Comparison of ENCODE assay signal across 10 cellular contexts in the genomic region with DNA sequence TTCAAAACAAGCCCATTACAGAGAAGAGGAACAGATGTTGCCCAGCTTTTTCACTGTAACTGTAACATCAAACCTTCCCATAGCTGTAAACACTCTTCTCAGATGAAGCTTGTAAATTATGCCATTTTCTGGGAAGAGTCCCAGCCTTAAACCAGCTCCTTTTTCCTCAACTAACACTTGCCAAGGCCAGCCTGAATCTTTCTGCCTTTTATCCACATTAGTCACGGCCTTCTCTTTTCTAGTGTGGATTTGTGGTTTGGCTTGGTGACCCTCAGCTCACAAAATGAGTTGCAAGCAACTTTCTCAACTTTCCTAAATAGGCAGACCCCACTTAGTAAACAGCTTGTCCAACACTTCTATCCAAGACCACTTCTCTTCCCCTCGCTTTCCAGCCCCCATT.
DNase-seq lines count a peak whose midpoint lies in the region; ATAC-seq, FAIRE-seq and TF ChIP-seq lines count a peak whose summit lies in the region.
"Had no signal": no experiment of that assay in that cellular context is flagged by ENCODE, and none has a peak within 500 bp of the region (broad histone marks: within the 10 kb centered on the region; RNA-seq: fewer than 3 reads in every experiment).

No MANE protein-coding gene starts in this region.

- H3K27me3 ChIP-seq in mammary epithelial cell (ENCODE audit: insufficient read depth, low read length) = no peaks in the 10 kb centered on the region
- no peaks in the 10 kb centered on the region for H3K27me3 ChIP-seq in GM12878 (replicated peaks in 1 of 2; ENCODE audit: control insufficient read depth in 2 of 2, insufficient read depth in 2 of 2, low read length in 1 of 2)
- no peaks in the 10 kb centered on the region for H3K27me3 ChIP-seq in upper lobe of right lung
- H3K27me3 ChIP-seq: BLaER1 had no signal

- CTCF ChIA-PET in MCF 10A (lab: Yijun Ruan, JAX) = interaction anchor here (0.5 to 1.6 kb wide), 4 partner anchors 153 to 291 kb away, joined by 3 to 5 read pairs (median 4); no protein-coding TSS in a partner anchor
- CTCF ChIA-PET in mammary epithelial cell (lab: Charles Lee; ENCODE audit: low non-redundant PET) = interaction anchor here (0.6 kb wide), 1 partner anchor 383 kb away, joined by 11 read pairs; no protein-coding TSS in a partner anchor
- CTCF ChIA-PET in GM12878 (lab: Yijun Ruan, JAX) = interaction anchor here (1.3 to 9.2 kb wide), 8 partner anchors 14 to 291 kb away, joined by 4 to 59 read pairs (median 10); a partner anchor contains a TSS

- intact Hi-C loops in MCF 10A (cut with micrococcal nuclease) = no loop called here
- intact Hi-C loops in mammary epithelial cell (cut with micrococcal nuclease) = no loop called here
- intact Hi-C loops in GM12878 (cut with micrococcal nuclease; ENCODE audit: unreplicated experiment) = loop anchor here (5.0 kb wide), 1 partner anchor 288 kb away; no protein-coding TSS in a partner anchor
- intact Hi-C loops in upper lobe of right lung (cut with DNase I) = no loop called here

- dilution Hi-C loops in mammary epithelial cell (cut with HindIII; ENCODE audit: low sequenced_read_pairs) = no loop called here

- H3K4me3 ChIP-seq in mammary epithelial cell (replicated peaks in 1 of 3; ENCODE audit: insufficient read depth in 1 of 3, low read depth in 2 of 3, low read length in 3 of 3) (no peak overlapping the region), GM12878 (no peak overlapping the region), upper lobe of right lung (no peak overlapping the region)
- H3K4me3 ChIP-seq: BLaER1 had no signal

- H3K4me1 ChIP-seq in mammary epithelial cell (ENCODE audit: insufficient read depth, low read length) (no peaks in the 10 kb centered on the region), GM12878 (ENCODE audit: control insufficient read depth, insufficient read depth, low read length) (peaks cover 59% of the 10 kb centered on the region), upper lobe of right lung (peaks cover 59% of the 10 kb centered on the region)

- DNase-seq in MCF 10A (ENCODE audit: unreplicated experiment) (peak; percentile 25), mammary epithelial cell (no peak), GM12878 (ENCODE audit: low read depth, low spot score) (no peak), medulla oblongata (ENCODE audit: extremely low spot score) (peak; percentile 30), upper lobe of right lung (no peak), NK-92 (lab: John Stamatoyannopoulos, UW; ENCODE audit: unreplicated experiment) (no peak), NCI-H2227 (lab: John Stamatoyannopoulos, UW; ENCODE audit: unreplicated experiment) (no peak), activated gamma-delta T cell (lab: John Stamatoyannopoulos, UW) (no peak)

- H2AFZ ChIP-seq in mammary epithelial cell (ENCODE audit: low read depth, low read length) (no peak overlapping the region), GM12878 (ENCODE audit: control insufficient read depth, low read depth, low read length) (no peak overlapping the region)

- no peaks in the 10 kb centered on the region for H4K20me1 ChIP-seq in mammary epithelial cell (ENCODE audit: insufficient read depth, low read length)
- no peaks in the 10 kb centered on the region for H4K20me1 ChIP-seq in GM12878 (ENCODE audit: control insufficient read depth, insufficient read depth)
- H4K20me1 ChIP-seq: BLaER1 had no signal

- H3K4me2 ChIP-seq in mammary epithelial cell (ENCODE audit: insufficient read depth, low read depth, low read length) = no peak overlapping the region
- H3K4me2 ChIP-seq in GM12878 (ENCODE audit: control insufficient read depth, insufficient read depth) = no peak overlapping the region; the same call in 1 of the 2 replicates

- peak overlapping the region; percentile 49 for H3K27ac Mint-ChIP-seq in MCF 10A (ENCODE audit: low read depth, unreplicated experiment)

- TF ChIP-seq CTCF in MCF 10A (IDR thresholded peaks at IDR 0.05; ENCODE audit: unreplicated experiment) (no peak), mammary epithelial cell (conservative IDR thresholded peaks at IDR 0.05 in 1 of 2, IDR thresholded peaks at IDR 0.05 in 1 of 2; ENCODE audit: extremely low read depth in 1 of 2, insufficient read depth in 1 of 2, low read depth in 1 of 2, low read length in 2 of 2) (no peak), GM12878 (IDR thresholded peaks at IDR 0.05 in 2 of 3, conservative IDR thresholded peaks at IDR 0.05 in 1 of 3; ENCODE audit: control insufficient read depth in 2 of 3, extremely low read depth in 1 of 3, insufficient read depth in 1 of 3, low read depth in 3 of 3, low read length in 3 of 3) (no peak), upper lobe of right lung (IDR thresholded peaks at IDR 0.05) (no peak)

- H3K27me3 Mint-ChIP-seq in MCF 10A (ENCODE audit: insufficient read depth, unreplicated experiment) = no peaks in the 10 kb centered on the region

- no peak overlapping the region for H3K4me3 Mint-ChIP-seq in MCF 10A (ENCODE audit: unreplicated experiment)

- peaks cover 10% of the 10 kb centered on the region for H3K36me3 Mint-ChIP-seq in MCF 10A (ENCODE audit: insufficient read depth, unreplicated experiment)

- H3K36me3 ChIP-seq in mammary epithelial cell (ENCODE audit: insufficient read depth, low read length) = no peaks in the 10 kb centered on the region
- H3K36me3 ChIP-seq in GM12878 (ENCODE audit: control insufficient read depth in 2 of 2, insufficient read depth in 2 of 2, low read length in 1 of 2) = peaks cover 0 to 4% of the 10 kb centered on the region in 2 experiments; a peak in 2 of 4 replicates
- no peaks in the 10 kb centered on the region for H3K36me3 ChIP-seq in upper lobe of right lung
- H3K36me3 ChIP-seq: BLaER1 had no signal

- in situ Hi-C loops in mammary epithelial cell (cut with MboI; ENCODE audit: low sequenced_read_pairs in 2 of 2) (no loop called here), GM12878 (cut with MboI) (loop anchor here (5.0 kb wide), 1 partner anchor 88 kb away; a partner anchor contains a TSS)

- 86% methylated on average over 2 of the region's 2 CpGs for WGBS in mammary epithelial cell (ENCODE audit: low coverage, missing lambda C conversion rate)
- 54% methylated on average over 2 of the region's 2 CpGs for WGBS in GM12878 (ENCODE audit: insufficient coverage, insufficient replicate concordance, low lambda C conversion rate, missing lambda C conversion rate)

- TF ChIP-seq POLR2A in GM12878 (IDR thresholded peaks at IDR 0.05; ENCODE audit: low read depth, low read length) = no peak

- TF ChIP-seq RAD21 in GM12878 (IDR thresholded peaks at IDR 0.05; ENCODE audit: insufficient read depth, low read depth, low read length) = no peak

- H3K4me1 Mint-ChIP-seq in MCF 10A (ENCODE audit: insufficient read depth, unreplicated experiment) = peaks cover 11% of the 10 kb centered on the region

- H3K9me3 ChIP-seq in mammary epithelial cell (replicated peaks; ENCODE audit: insufficient read depth, low read length) = no peaks in the 10 kb centered on the region
- no peaks in the 10 kb centered on the region; the same call in 2 of the 3 replicates for H3K9me3 ChIP-seq in GM12878 (replicated peaks; ENCODE audit: control insufficient read depth, insufficient read depth, low read length)
- H3K9me3 ChIP-seq in upper lobe of right lung = no peaks in the 10 kb centered on the region
- H3K9me3 ChIP-seq: BLaER1 had no signal

- BruUV-seq in MCF 10A (replicated peaks; lab: Mats Ljungman, UMichigan) (no TSS peak), mammary epithelial cell (replicated peaks; lab: Mats Ljungman, UMichigan) (no TSS peak), GM12878 (replicated peaks; lab: Mats Ljungman, UMichigan) (TSS peak; percentile 37)

- TF ChIP-seq EP300 in GM12878 (IDR thresholded peaks at IDR 0.05; ENCODE audit: borderline replicate concordance in 1 of 2, control insufficient read depth in 1 of 2, low read depth in 2 of 2, low read length in 2 of 2) = no peak

- H3K9me3 Mint-ChIP-seq in MCF 10A (ENCODE audit: unreplicated experiment) = no peaks in the 10 kb centered on the region

- H3K9ac ChIP-seq in mammary epithelial cell (ENCODE audit: insufficient read depth, low read length) = no peak overlapping the region
- H3K9ac ChIP-seq in GM12878 (ENCODE audit: control insufficient read depth, insufficient read depth, low read length) = peak overlapping the region; percentile 26; the same call in 1 of the 2 replicates
- H3K9ac ChIP-seq: BLaER1 had no signal

- H3K27ac ChIP-seq in mammary epithelial cell (ENCODE audit: insufficient read depth, low read depth, low read length) = no peak overlapping the region
- peak overlapping the region; percentile 70 for H3K27ac ChIP-seq in GM12878 (ENCODE audit: control insufficient read depth, insufficient read depth)
- peak overlapping the region; percentile 56 for H3K27ac ChIP-seq in upper lobe of right lung
- H3K27ac ChIP-seq: BLaER1 had no signal

- POLR2A ChIA-PET in MCF 10A (lab: Yijun Ruan, JAX) = no interaction called here
- POLR2A ChIA-PET in GM12878 (lab: Charles Lee) = interaction anchor here (0.7 to 8.0 kb wide), 10 partner anchors 12 to 683 kb away, joined by 3 to 86 read pairs (median 4); a partner anchor contains a TSS

- no peak for FAIRE-seq in GM12878 (lab: Jason Lieb, UNC)
- FAIRE-seq: HTR-8/SVneo had no signal

- RAD21 ChIA-PET in GM12878 (lab: Charles Lee; ENCODE audit: unreplicated experiment) = interaction anchor here (0.6 to 7.7 kb wide), 10 partner anchors 12 to 133 kb away, joined by 3 to 114 read pairs (median 7); a partner anchor contains a TSS

- H3K79me2 ChIP-seq in mammary epithelial cell (ENCODE audit: insufficient read depth, low read length) (no peaks in the 10 kb centered on the region), GM12878 (ENCODE audit: control insufficient read depth, insufficient read depth, low read length) (peaks cover 3% of the 10 kb centered on the region)

- ATAC-seq in GM12878 = no peak
- ATAC-seq in upper lobe of right lung = no peak

- SMC1A ChIA-PET in GM12878 (lab: Charles Lee; ENCODE audit: uncharacterized antibody, unreplicated experiment) = interaction anchor here (0.7 to 7.8 kb wide), 14 partner anchors 9 to 226 kb away, joined by 3 to 78 read pairs (median 6); a partner anchor contains a TSS

TF ChIP-seq in GM12878, 131 proteins besides CTCF, POLR2A, EP300 and RAD21:
- TF ChIP-seq IKZF1 (conservative IDR thresholded peaks at IDR 0.05) (peak; percentile 47), RUNX3 (IDR thresholded peaks at IDR 0.05; ENCODE audit: low read length) (peak; percentile 31; the same call in 1 of the 2 replicates), NR2F1 (conservative IDR thresholded peaks at IDR 0.05) (peak; percentile 82), MYB (IDR thresholded peaks at IDR 0.05; ENCODE audit: borderline replicate concordance, low read depth, low read length) (no peak), IKZF2 (IDR thresholded peaks at IDR 0.05) (0 out of 4 replicates have a peak, but pooled peaks of 1 of the 2 experiments have one; percentile 19), YBX1 (IDR thresholded peaks at IDR 0.05) (no peak), STAT1 (conservative IDR thresholded peaks at IDR 0.05) (no peak)
TF ChIP-seq in GM12878: peak in this region for 4.

Comparison
In these comparisons a context has a peak if more than half of its experiments do, and no peak if none do; other contexts are left out.
1. DNase-seq: peak in MCF 10A (single experiment) and medulla oblongata (single experiment); none in mammary epithelial cell (single experiment), GM12878 (single experiment), upper lobe of right lung (single experiment), NK-92 (single experiment), NCI-H2227 (single experiment) and activated gamma-delta T cell (single experiment).